8 cellular contexts compared by ENCODE assay signal in genomic region chr11:100681064-100681502, GRCh38. TPM values are rescaled to one million over a fixed set of nuclear protein-coding genes. Genes with fewer than 3 reads are reported as not detected.
DNase-seq lines count a peak whose midpoint lies in the region; ATAC-seq and TF ChIP-seq lines count a peak whose summit lies in the region.

No MANE protein-coding gene starts in this region.

- CTCF ChIA-PET in OCI-LY7 (lab: Charles Lee; ENCODE audit: unreplicated experiment), result interaction anchor here (2.0 kb wide), 1 partner anchor 11 kb away, joined by 5 read pairs; no protein-coding TSS in a partner anchor
- CTCF ChIA-PET in naive thymus-derived CD4-positive, alpha-beta T cell (lab: Charles Lee), result no interaction called here

- H3K27ac Mint-ChIP-seq in naive thymus-derived CD4-positive, alpha-beta T cell, result peak overlapping the region in 2 of 9 donors; percentile 9 to 24

- no peaks in the 10 kb centered on the region for H3K79me2 ChIP-seq in OCI-LY7 (ENCODE audit: insufficient read depth, low read depth, low read length)

- H3K9ac ChIP-seq in colonic mucosa (ENCODE audit: low read depth in 2 of 2, low read length in 2 of 2), result no peak overlapping the region

- H3K4me2 ChIP-seq in OCI-LY7 (ENCODE audit: low read length), result no peak overlapping the region

- DNase-seq in ELR (ENCODE audit: low read depth) (peak; percentile 34), OCI-LY7 (ENCODE audit: low spot score) (peak; percentile 56), colonic mucosa (peak; percentile 84), AG08396 (ENCODE audit: low spot score) (no peak), esophagus muscularis mucosa (ENCODE audit: extremely low spot score) (no peak)
- peak in 2 of 9 donors; percentile 1 to 8 for DNase-seq in naive thymus-derived CD4-positive, alpha-beta T cell

- H2AFZ ChIP-seq in OCI-LY7 (ENCODE audit: low read length), result peak overlapping the region; percentile 21; the same call in 1 of the 2 replicates

- no peak overlapping the region for H3K4me3 ChIP-seq in OCI-LY7 (ENCODE audit: low read depth, low read length, poor library complexity, severe bottlenecking)
- H3K4me3 ChIP-seq in colonic mucosa, result no peak overlapping the region
- no peak overlapping the region for H3K4me3 ChIP-seq in naive thymus-derived CD4-positive, alpha-beta T cell (ENCODE audit: low read length)
- H3K4me3 ChIP-seq in esophagus muscularis mucosa, result no peak overlapping the region

- H3K9me2 ChIP-seq in OCI-LY7 (ENCODE audit: insufficient read depth, low read length), result no peaks in the 10 kb centered on the region

- H3K36me3 ChIP-seq in OCI-LY7 (ENCODE audit: insufficient read depth, low read length) (no peaks in the 10 kb centered on the region), colonic mucosa (no peaks in the 10 kb centered on the region), esophagus muscularis mucosa (no peaks in the 10 kb centered on the region)
- no peaks in the 10 kb centered on the region for H3K36me3 ChIP-seq in naive thymus-derived CD4-positive, alpha-beta T cell (ENCODE audit: control insufficient read depth in 2 of 3, insufficient read depth in 3 of 3, low read length in 3 of 3)

- H3K36me3 Mint-ChIP-seq in naive thymus-derived CD4-positive, alpha-beta T cell, result no peaks in the 10 kb centered on the region

- 58% methylated on average over 8 of the region's 8 CpGs for WGBS in esophagus muscularis mucosa

- no peak overlapping the region for H3K27ac ChIP-seq in OCI-LY7 (ENCODE audit: low read depth, low read length, poor library complexity, severe bottlenecking)
- H3K27ac ChIP-seq in colonic mucosa, result no peak overlapping the region
- no peak overlapping the region for H3K27ac ChIP-seq in naive thymus-derived CD4-positive, alpha-beta T cell (ENCODE audit: low read depth, low read length)
- H3K27ac ChIP-seq in esophagus muscularis mucosa (replicated peaks in 1 of 4), result no peak overlapping the region

- no peak for TF ChIP-seq POLR2A in esophagus muscularis mucosa (IDR thresholded peaks at IDR 0.05; ENCODE audit: low read depth)

- POLR2A ChIA-PET in OCI-LY7 (lab: Charles Lee), result interaction anchor here (0.6 to 1.0 kb wide), 3 partner anchors 13 to 1437 kb away, joined by 3 to 4 read pairs (median 3); no protein-coding TSS in a partner anchor
- POLR2A ChIA-PET in naive thymus-derived CD4-positive, alpha-beta T cell (lab: Charles Lee), result no interaction called here

- H3K4me1 ChIP-seq in OCI-LY7 (ENCODE audit: insufficient read depth, low read length, poor library complexity, severe bottlenecking), result no peaks in the 10 kb centered on the region
- H3K4me1 ChIP-seq in colonic mucosa, result no peaks in the 10 kb centered on the region
- H3K4me1 ChIP-seq in naive thymus-derived CD4-positive, alpha-beta T cell (ENCODE audit: control insufficient read depth in 2 of 2, insufficient read depth in 2 of 2, low read length in 2 of 2), result peaks cover 0 to 4% of the 10 kb centered on the region in 2 donors
- peaks cover 6 to 14% (median 11%) of the 10 kb centered on the region in 4 donors for H3K4me1 ChIP-seq in esophagus muscularis mucosa

- H3K4me3 Mint-ChIP-seq in naive thymus-derived CD4-positive, alpha-beta T cell, result peak overlapping the region in 3 of 10 donors; percentile 15 to 28 (median 26)

- peaks cover 0 to 8% (median 0%) of the 10 kb centered on the region in 11 donors for H3K9me3 Mint-ChIP-seq in naive thymus-derived CD4-positive, alpha-beta T cell

- TF ChIP-seq EP300 in esophagus muscularis mucosa (IDR thresholded peaks at IDR 0.05), result no peak

- no peaks in the 10 kb centered on the region for H4K20me1 ChIP-seq in OCI-LY7 (ENCODE audit: insufficient read depth, low read length)

- intact Hi-C loops in OCI-LY7 (cut with micrococcal nuclease; ENCODE audit: unreplicated experiment), result loop anchor here (1.0 kb wide), 1 partner anchor 249 kb away; no protein-coding TSS in a partner anchor
- intact Hi-C loops in colonic mucosa (cut with DNase I), result loop anchor here (10.0 kb wide), 1 partner anchor 254 kb away; no protein-coding TSS in a partner anchor
- intact Hi-C loops in naive thymus-derived CD4-positive, alpha-beta T cell (cut with micrococcal nuclease), result loop anchor here in 1 of 2 donors (5.0 kb wide), 1 partner anchor 251 kb away; no protein-coding TSS in a partner anchor
- intact Hi-C loops in esophagus muscularis mucosa (cut with DNase I), result loop anchor here (5.0 kb wide), 1 partner anchor 251 kb away; no protein-coding TSS in a partner anchor

- no TSS peak for BruUV-seq in OCI-LY7 (replicated peaks; lab: Mats Ljungman, UMichigan)

- H3K9me3 ChIP-seq in OCI-LY7 (ENCODE audit: low read length) (no peaks in the 10 kb centered on the region), colonic mucosa (no peaks in the 10 kb centered on the region), esophagus muscularis mucosa (no peaks in the 10 kb centered on the region)
- no peaks in the 10 kb centered on the region for H3K9me3 ChIP-seq in naive thymus-derived CD4-positive, alpha-beta T cell (ENCODE audit: control insufficient read depth in 2 of 3, low read length in 3 of 3)

- peaks cover 2 to 14% (median 9%) of the 10 kb centered on the region in 5 donors for H3K27me3 Mint-ChIP-seq in naive thymus-derived CD4-positive, alpha-beta T cell

- ATAC-seq in GM21360 (IDR thresholded peaks at IDR 0.05; ENCODE audit: unreplicated experiment) (peak; percentile 99), HG03460 (IDR thresholded peaks at IDR 0.05; ENCODE audit: unreplicated experiment) (peak; percentile 98)
- peak; percentile 80 for ATAC-seq in naive thymus-derived CD4-positive, alpha-beta T cell

- H3K27me3 ChIP-seq in colonic mucosa (no peaks in the 10 kb centered on the region), esophagus muscularis mucosa (no peaks in the 10 kb centered on the region)
- no peaks in the 10 kb centered on the region for H3K27me3 ChIP-seq in naive thymus-derived CD4-positive, alpha-beta T cell (ENCODE audit: control insufficient read depth in 2 of 2, insufficient read depth in 2 of 2, low read length in 2 of 2)

- TF ChIP-seq CTCF in OCI-LY7 (conservative IDR thresholded peaks at IDR 0.05; ENCODE audit: low read length) (no peak), colonic mucosa (IDR thresholded peaks at IDR 0.05) (no peak), esophagus muscularis mucosa (IDR thresholded peaks at IDR 0.05) (no peak)

- H3K4me1 Mint-ChIP-seq in naive thymus-derived CD4-positive, alpha-beta T cell, result peaks cover 0 to 13% (median 5%) of the 10 kb centered on the region in 7 donors

RNA-seq across cellular contexts. Expression of gene ARHGAP42, which starts 6.0 kb away (rescaled TPM):
- total RNA-seq in OCI-LY7 (2014; rRNA removed; shearing (Covaris generic)), result 0.10 TPM in 1 of 2 replicates, not detected in the other
- not detected in 2 replicates for total RNA-seq in OCI-LY7 (2022)
- total RNA-seq in colonic mucosa, result 10 to 100 TPM; 13.4 to 15.9 TPM
- under 1 TPM in 3 of 5 experiments, not detected in 2; 0.05 to 0.66 (median 0.21) TPM for total RNA-seq in naive thymus-derived CD4-positive, alpha-beta T cell
- polyA plus RNA-seq in naive thymus-derived CD4-positive, alpha-beta T cell, result not detected
- total RNA-seq in esophagus muscularis mucosa, result 10 to 100 TPM in 2 of 4 donors, 1 to 10 TPM in 2; 5.1 to 10.6 (median 8.0) TPM

Comparison
In these comparisons a context has a peak if more than half of its experiments do, and no peak if none do; other contexts are left out.
1. DNase-seq: peak in ELR (single experiment), OCI-LY7 (single experiment) and colonic mucosa (single experiment); none in AG08396 (single experiment) and esophagus muscularis mucosa (single experiment).
2. Peak in every context shown above with its lines, with median percentiles within 50 percentile points of each other: ATAC-seq.